8 cellular contexts compared by ENCODE assay signal in the genomic region with DNA sequence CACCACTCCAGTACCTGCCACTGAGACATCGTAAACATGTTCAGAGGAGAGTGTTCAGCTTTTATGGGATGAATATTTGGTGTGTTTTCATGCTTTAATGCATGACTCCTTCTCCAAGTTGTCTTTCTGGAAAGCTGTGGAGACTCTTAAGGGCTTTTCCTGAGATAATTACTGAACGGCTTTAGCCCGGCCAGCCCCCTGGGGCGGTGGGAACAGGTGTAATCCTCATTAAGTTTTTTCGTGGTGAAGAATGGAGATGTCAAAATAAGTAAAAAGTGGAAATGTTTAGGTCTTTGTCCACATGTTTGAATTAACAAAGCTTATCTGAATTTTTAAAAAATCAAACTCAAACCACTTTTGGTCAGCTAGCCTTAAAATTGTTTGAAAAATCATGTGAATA. TPM values are rescaled to one million over a fixed set of nuclear protein-coding genes. Genes with fewer than 3 reads are reported as not detected.
DNase-seq lines count a peak whose midpoint lies in the region; ATAC-seq and TF ChIP-seq lines count a peak whose summit lies in the region.

No MANE protein-coding gene starts in this region.

- H3K4me3 ChIP-seq in HFF-Myc (replicated peaks; ENCODE audit: low read depth, low read length) (peak overlapping the region; percentile 46), mononuclear cell (ENCODE audit: low read length) (peak overlapping the region; percentile 57)

- H3K9me3 ChIP-seq in mononuclear cell (ENCODE audit: low read depth, low read length): no peaks in the 10 kb centered on the region

- DNase-seq in HFF-Myc (ENCODE audit: extremely low read depth, low read depth) (no peak), NCI-H1105 (lab: John Stamatoyannopoulos, UW) (no peak)

- ATAC-seq in HG02798 (IDR thresholded peaks at IDR 0.05; ENCODE audit: poor library complexity, unreplicated experiment): no peak
- no peak for ATAC-seq in GM18505 (IDR thresholded peaks at IDR 0.05; ENCODE audit: unreplicated experiment)
- ATAC-seq in HG03378 (IDR thresholded peaks at IDR 0.05; ENCODE audit: unreplicated experiment): no peak

- peaks cover 36% of the 10 kb centered on the region for H3K27me3 ChIP-seq in mononuclear cell (ENCODE audit: insufficient read depth, low read length)

- peaks cover 25% of the 10 kb centered on the region for H3K4me1 ChIP-seq in mononuclear cell (ENCODE audit: insufficient read depth, low read length)

- peaks cover 43% of the 10 kb centered on the region for H3K4me1 Mint-ChIP-seq in brain

- TF ChIP-seq POLR2A in GM18505 (IDR thresholded peaks at IDR 0.05; ENCODE audit: borderline replicate concordance, extremely low read depth, insufficient read depth, insufficient read length): no peak

- H3K27ac Mint-ChIP-seq in brain: peak overlapping the region; percentile 95 to 99 (median 97)

- no peaks in the 10 kb centered on the region for H3K9me3 Mint-ChIP-seq in brain

- H3K4me3 Mint-ChIP-seq in brain: peak overlapping the region; percentile 97 to 99 (median 99)

- no peak for TF ChIP-seq CTCF in 22Rv1 (IDR thresholded peaks at IDR 0.05)
- no peak for TF ChIP-seq CTCF in HFF-Myc (IDR thresholded peaks at IDR 0.05; ENCODE audit: low read depth, low read length, missing control alignments)
- TF ChIP-seq CTCF in brain (conservative IDR thresholded peaks at IDR 0.05): no peak

- no peaks in the 10 kb centered on the region for H3K36me3 Mint-ChIP-seq in brain

- H3K27me3 Mint-ChIP-seq in brain: peaks cover 12% of the 10 kb centered on the region

- H3K27ac ChIP-seq in 22Rv1: peak overlapping the region; percentile 83

RNA-seq across cellular contexts. Expression of gene SYNE2, which starts 1.5 kb away (rescaled TPM):
- 61.2 TPM for polyA plus RNA-seq in brain (ENCODE audit: insufficient read depth, low read depth, low replicate concordance)
- 131 TPM for total RNA-seq in mononuclear cell
